ENCODE assay signal across 8 cellular contexts in genomic region chr1:115052454-115053083, GRCh38. TPM values are rescaled to one million over a fixed set of nuclear protein-coding genes. Genes with fewer than 3 reads are reported as not detected.
DNase-seq lines count a peak whose midpoint lies in the region; ATAC-seq lines count a peak whose summit lies in the region.

No MANE protein-coding gene starts in this region.

- peaks cover 4% of the 10 kb centered on the region for H3K27me3 Mint-ChIP-seq in activated naive CD4-positive, alpha-beta T cell treated with anti-CD3 and anti-CD28 coated beads, Interleukin-2, amount 10 ng/mL, durations not matched to agents 7 days and 5 days

- no peaks in the 10 kb centered on the region for H3K9me3 Mint-ChIP-seq in activated naive CD4-positive, alpha-beta T cell treated with anti-CD3 and anti-CD28 coated beads, Interleukin-2, amount 10 ng/mL, durations not matched to agents 7 days and 5 days

- DNase-seq in EH (ENCODE audit: low read depth) (peak; percentile 54), LoVo (ENCODE audit: low spot score) (peak; percentile 73), SHP77 (lab: John Stamatoyannopoulos, UW) (peak; percentile 51 to 62), Right ventricle myocardium superior (peak; percentile 56), retina (peak; percentile 52), cerebellar nuclear complex (lab: John Stamatoyannopoulos, UW) (no peak)
- peak; percentile 65 for DNase-seq in activated naive CD4-positive, alpha-beta T cell treated with anti-CD3 and anti-CD28 coated beads, Interleukin-2, amount 10 ng/mL, durations not matched to agents 7 days and 5 days

- peaks cover 5% of the 10 kb centered on the region for H3K4me1 Mint-ChIP-seq in activated naive CD4-positive, alpha-beta T cell treated with anti-CD3 and anti-CD28 coated beads, Interleukin-2, amount 10 ng/mL, durations not matched to agents 7 days and 5 days

- intact Hi-C loops in Right ventricle myocardium superior (cut with DNase I), result loop anchor here (5.0 kb wide), 2 partner anchors 60 to 75 kb away; no protein-coding TSS in a partner anchor

- peak; percentile 66 for ATAC-seq in GM21717 (IDR thresholded peaks at IDR 0.05; ENCODE audit: unreplicated experiment)
- peak; percentile 72 for ATAC-seq in Right ventricle myocardium superior (ENCODE audit: poor library complexity)

- H3K27ac Mint-ChIP-seq in activated naive CD4-positive, alpha-beta T cell treated with anti-CD3 and anti-CD28 coated beads, Interleukin-2, amount 10 ng/mL, durations not matched to agents 7 days and 5 days, result no peak overlapping the region

- no peaks in the 10 kb centered on the region for H3K36me3 Mint-ChIP-seq in activated naive CD4-positive, alpha-beta T cell treated with anti-CD3 and anti-CD28 coated beads, Interleukin-2, amount 10 ng/mL, durations not matched to agents 7 days and 5 days

- no peak overlapping the region for H3K4me3 Mint-ChIP-seq in activated naive CD4-positive, alpha-beta T cell treated with anti-CD3 and anti-CD28 coated beads, Interleukin-2, amount 10 ng/mL, durations not matched to agents 7 days and 5 days

- CTCF ChIA-PET in activated naive CD4-positive, alpha-beta T cell treated with anti-CD3 and anti-CD28 coated beads, Interleukin-2, amount 10 ng/mL, durations not matched to agents 7 days and 5 days (lab: Charles Lee), result interaction anchor here (0.9 to 4.5 kb wide), 20 partner anchors 10 to 705 kb away, joined by 3 to 21 read pairs (median 5); no protein-coding TSS in a partner anchor

RNA-seq across cellular contexts. Expression of gene TSHB, which starts 22.9 kb away (rescaled TPM):
- not detected for total RNA-seq in Right ventricle myocardium superior

RNA-seq across cellular contexts. Expression of gene TSPAN2, which starts 36.7 kb away (rescaled TPM):
- 12.2 TPM for total RNA-seq in Right ventricle myocardium superior

Comparison
In these comparisons a context has a peak if more than half of its experiments do, and no peak if none do; other contexts are left out.
1. DNase-seq: peak in EH (single experiment), LoVo (single experiment), SHP77 (2 of 2), activated naive CD4-positive, alpha-beta T cell treated with anti-CD3 and anti-CD28 coated beads, Interleukin-2, amount 10 ng/mL, durations not matched to agents 7 days and 5 days (single experiment), Right ventricle myocardium superior (single experiment) and retina (single experiment); none in cerebellar nuclear complex (0 of 2).